Comparison of ENCODE assay signal across 16 cellular contexts in the genomic region with DNA sequence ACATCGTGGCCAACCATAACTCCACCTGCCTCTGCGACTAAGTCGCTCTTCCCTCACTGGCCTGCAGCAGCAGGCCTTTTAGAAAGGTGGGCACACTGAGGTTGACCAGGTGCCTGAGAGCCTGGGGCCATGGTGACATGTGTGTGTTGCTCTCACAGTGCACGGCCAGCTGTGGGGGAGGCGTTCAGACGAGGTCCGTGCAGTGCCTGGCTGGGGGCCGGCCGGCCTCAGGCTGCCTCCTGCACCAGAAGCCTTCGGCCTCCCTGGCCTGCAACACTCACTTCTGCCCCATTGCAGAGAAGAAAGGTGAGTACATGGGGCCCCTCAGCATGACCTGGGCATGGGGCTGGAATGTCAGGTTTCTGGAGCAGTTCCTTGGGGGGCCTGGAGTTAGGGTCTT.
DNase-seq lines count a peak whose midpoint lies in the region; ATAC-seq and TF ChIP-seq lines count a peak whose summit lies in the region.
"Had no signal": no experiment of that assay in that cellular context is flagged by ENCODE, and none has a peak within 500 bp of the region (broad histone marks: within the 10 kb centered on the region; RNA-seq: fewer than 3 reads in every experiment).

No MANE protein-coding gene starts in this region.

- H3K36me3 Mint-ChIP-seq in endodermal cell (ENCODE audit: low read depth) = no peaks in the 10 kb centered on the region
- H3K36me3 Mint-ChIP-seq in H9 (ENCODE audit: insufficient read depth in 1 of 3, low read depth in 3 of 3) = peaks cover 0 to 6% (median 5%) of the 10 kb centered on the region in 3 experiments; a peak in 2 of 7 replicates

- no peaks in the 10 kb centered on the region for H3K23me2 ChIP-seq in H9 (ENCODE audit: insufficient read length, low read depth, low read length, poor library complexity, severe bottlenecking)

- no peak overlapping the region for H4K8ac ChIP-seq in H9 (replicated peaks; ENCODE audit: insufficient read length, low read depth, low read length)

- H3K56ac ChIP-seq in H9 (ENCODE audit: insufficient read length, low read depth, low read length) = no peak overlapping the region

- peak; percentile 22 for DNase-seq in NCI-H82 (lab: John Stamatoyannopoulos, UW)
- DNase-seq in NCI-H82 treated with DMSO at 0.1 percent for 48 hours (lab: John Stamatoyannopoulos, UW; ENCODE audit: unreplicated experiment) = no peak
- peak; percentile 41 for DNase-seq in endodermal cell
- DNase-seq in psoas muscle = no peak
- DNase-seq in H9 = no peak
- DNase-seq in left colon = no peak
- no peak for DNase-seq in esophagus squamous epithelium (lab: John Stamatoyannopoulos, UW)
- DNase-seq: CD4-positive, CD25-positive, alpha-beta regulatory T cell; DMS 273 treated with DMSO at 0.1 percent for 48 hours; GM23248; H7 had no signal

- H2BK15ac ChIP-seq in H9 (ENCODE audit: low read depth, low read length) = no peak overlapping the region

- H4K20me1 ChIP-seq in H9 (ENCODE audit: control insufficient read depth, insufficient read depth, insufficient read length) = peaks cover 4% of the 10 kb centered on the region
- H4K20me1 ChIP-seq: BLaER1 treated with 17β-estradiol and CSF1 and Interleukin-3, amounts not matched to agents 10 nM and 100 nM had no signal

- ATAC-seq in psoas muscle = peak in 1 of 4 donors; percentile 5
- ATAC-seq in left colon = no peak
- no peak for ATAC-seq in HG03457 (IDR thresholded peaks at IDR 0.05; ENCODE audit: unreplicated experiment)
- ATAC-seq: GM12878, HepG2 had no signal

- H4K91ac ChIP-seq in H9 (ENCODE audit: insufficient read length, low read depth, low read length) = no peak overlapping the region

- 92 to 94% methylated on average over 9 to 10 of the region's 10 CpGs for WGBS in endodermal cell (ENCODE audit: insufficient coverage in 1 of 2, insufficient read length in 1 of 2), 2 experiments
- 84 to 86% (median 85%) methylated on average over 10 of the region's 10 CpGs for WGBS in psoas muscle, 3 donors
- no CpG with 5 or more reads among the region's 10 CpGs for WGBS in H9 (ENCODE audit: extremely low coverage, insufficient read length, low lambda C conversion rate)
- 95% methylated on average over 3 of the region's 10 CpGs; no CpG with 5 or more reads in 1 of the 2 donors for WGBS in esophagus squamous epithelium, 2 donors

- peaks cover 7% of the 10 kb centered on the region for H3K9me3 ChIP-seq in endodermal cell (ENCODE audit: control insufficient read depth, low read length)
- no peaks in the 10 kb centered on the region for H3K9me3 ChIP-seq in psoas muscle
- H3K9me3 ChIP-seq in H9 (ENCODE audit: control insufficient read depth, low read depth, low read length) = no peaks in the 10 kb centered on the region
- H3K9me3 ChIP-seq in esophagus squamous epithelium = no peaks in the 10 kb centered on the region

- no peak overlapping the region for H3K4ac ChIP-seq in H9 (ENCODE audit: low read depth, low read length)

- H2BK120ac ChIP-seq in H9 (ENCODE audit: low read depth, low read length, poor library complexity, severe bottlenecking) = no peak overlapping the region

- H3K79me2 ChIP-seq in H9 (ENCODE audit: insufficient read depth, low read length) = no peaks in the 10 kb centered on the region

- H3K18ac ChIP-seq in H9 (ENCODE audit: insufficient read length, low read depth, low read length) = no peak overlapping the region

- TF ChIP-seq POLR2A in esophagus squamous epithelium (IDR thresholded peaks at IDR 0.05) = no peak

- H3K4me1 ChIP-seq in endodermal cell (ENCODE audit: control insufficient read depth, insufficient read depth, low read length) = peaks cover 10% of the 10 kb centered on the region
- H3K4me1 ChIP-seq in psoas muscle = peaks cover 56% of the 10 kb centered on the region
- H3K4me1 ChIP-seq in H9 (ENCODE audit: insufficient read depth, low read length) = peaks cover 3% of the 10 kb centered on the region; the same call in 1 of the 2 replicates
- H3K4me1 ChIP-seq in esophagus squamous epithelium = no peaks in the 10 kb centered on the region
- H3K4me1 ChIP-seq: BLaER1 treated with 17β-estradiol and CSF1 and Interleukin-3, amounts not matched to agents 10 nM and 100 nM had no signal

- TF ChIP-seq CTCF in endodermal cell (conservative IDR thresholded peaks at IDR 0.05) (no peak), psoas muscle (IDR thresholded peaks at IDR 0.05) (no peak), H9 (conservative IDR thresholded peaks at IDR 0.05) (no peak), esophagus squamous epithelium (IDR thresholded peaks at IDR 0.05) (no peak)

- no peak overlapping the region for H3K27ac ChIP-seq in endodermal cell (ENCODE audit: low read depth, low read length)
- peak overlapping the region; percentile 79 for H3K27ac ChIP-seq in psoas muscle
- H3K27ac ChIP-seq in H9 (ENCODE audit: insufficient read length, low read depth, low read length) = no peak overlapping the region
- H3K27ac ChIP-seq in esophagus squamous epithelium = no peak overlapping the region
- H3K27ac ChIP-seq: 22Rv1; BLaER1 treated with 17β-estradiol and CSF1 and Interleukin-3, amounts not matched to agents 10 nM and 100 nM; GM23248 had no signal

- no peak overlapping the region for H3T11ph ChIP-seq in H9 (ENCODE audit: low read length)

- no peak overlapping the region for H3K4me2 ChIP-seq in H9 (ENCODE audit: insufficient read depth, insufficient read length, low read length)
- H3K4me2 ChIP-seq: BLaER1 treated with 17β-estradiol and CSF1 and Interleukin-3, amounts not matched to agents 10 nM and 100 nM had no signal

- H3K9me3 Mint-ChIP-seq in endodermal cell = peaks cover 9% of the 10 kb centered on the region
- peaks cover 0 to 4% of the 10 kb centered on the region in 2 experiments; a peak in 3 of 5 replicates for H3K9me3 Mint-ChIP-seq in H9

- H3K14ac ChIP-seq in H9 (ENCODE audit: insufficient read depth, low read length) = no peak overlapping the region

- H3K27me3 ChIP-seq in endodermal cell (ENCODE audit: control insufficient read depth, insufficient read depth, low read length, poor library complexity, severe bottlenecking) (no peaks in the 10 kb centered on the region), psoas muscle (ENCODE audit: insufficient read depth in 3 of 3, low read length in 2 of 3) (no peaks in the 10 kb centered on the region), H9 (ENCODE audit: insufficient read depth, low read length) (no peaks in the 10 kb centered on the region), esophagus squamous epithelium (no peaks in the 10 kb centered on the region)
- H3K27me3 ChIP-seq: BLaER1 treated with 17β-estradiol and CSF1 and Interleukin-3, amounts not matched to agents 10 nM and 100 nM had no signal

- H2BK5ac ChIP-seq in H9 (ENCODE audit: insufficient read length, low read length) = no peak overlapping the region

- no peak overlapping the region for H4K5ac ChIP-seq in H9 (ENCODE audit: insufficient read length, low read depth, low read length)

- H2AK5ac ChIP-seq in H9 (ENCODE audit: insufficient read length, low read length) = no peak overlapping the region

- intact Hi-C loops in psoas muscle (cut with DNase I) (loop anchor here (2.0 to 10.0 kb wide), 2 partner anchors 23 to 163 kb away; no protein-coding TSS in a partner anchor), left colon (cut with DNase I, micrococcal nuclease) (no loop called here), esophagus squamous epithelium (cut with DNase I) (no loop called here)

- no peaks in the 10 kb centered on the region for H3K27me3 Mint-ChIP-seq in endodermal cell (ENCODE audit: insufficient read depth)
- no peaks in the 10 kb centered on the region; the same call in none of the 2 replicates for H3K27me3 Mint-ChIP-seq in H9 (ENCODE audit: low read depth)
- H3K27me3 Mint-ChIP-seq: CD4-positive, CD25-positive, alpha-beta regulatory T cell had no signal

- H3K4me1 Mint-ChIP-seq in endodermal cell (peaks cover 33% of the 10 kb centered on the region), H9 (peaks cover 21 to 22% of the 10 kb centered on the region in 2 experiments)
- H3K4me1 Mint-ChIP-seq: CD4-positive, CD25-positive, alpha-beta regulatory T cell had no signal

- no peaks in the 10 kb centered on the region for H3K36me3 ChIP-seq in endodermal cell (ENCODE audit: control insufficient read depth, insufficient read depth, low read length)
- no peaks in the 10 kb centered on the region for H3K36me3 ChIP-seq in psoas muscle (ENCODE audit: insufficient read depth in 1 of 2, low read depth in 1 of 2)
- no peaks in the 10 kb centered on the region for H3K36me3 ChIP-seq in esophagus squamous epithelium
- H3K36me3 ChIP-seq: BLaER1 treated with 17β-estradiol and CSF1 and Interleukin-3, amounts not matched to agents 10 nM and 100 nM had no signal

- H3K79me1 ChIP-seq in H9 (ENCODE audit: insufficient read depth, low read depth, low read length, poor library complexity, severe bottlenecking) = no peaks in the 10 kb centered on the region

- no peak overlapping the region for H3K27ac Mint-ChIP-seq in endodermal cell
- no peak overlapping the region for H3K27ac Mint-ChIP-seq in H9
- H3K27ac Mint-ChIP-seq: CD4-positive, CD25-positive, alpha-beta regulatory T cell had no signal

- no peak overlapping the region for H3K4me3 ChIP-seq in endodermal cell (ENCODE audit: low read length)
- H3K4me3 ChIP-seq in psoas muscle = no peak overlapping the region
- no peak overlapping the region for H3K4me3 ChIP-seq in esophagus squamous epithelium
- H3K4me3 ChIP-seq: BLaER1 treated with 17β-estradiol and CSF1 and Interleukin-3, amounts not matched to agents 10 nM and 100 nM; GM12878; GM23248 had no signal

- H2BK12ac ChIP-seq in H9 (ENCODE audit: insufficient read length, low read depth, low read length) = no peak overlapping the region

- no peak overlapping the region for H3K23ac ChIP-seq in H9 (ENCODE audit: insufficient read length, low read depth, low read length)

- no peak overlapping the region for H2AFZ ChIP-seq in H9 (ENCODE audit: low read length)
- H2AFZ ChIP-seq: GM23248 had no signal

- H3K4me3 Mint-ChIP-seq in endodermal cell (no peak overlapping the region), H9 (no peak overlapping the region)
- H3K4me3 Mint-ChIP-seq: CD4-positive, CD25-positive, alpha-beta regulatory T cell had no signal

- H2BK20ac ChIP-seq in H9 (ENCODE audit: low read depth, low read length, poor library complexity, severe bottlenecking) = no peak overlapping the region

- H3K9ac ChIP-seq in endodermal cell (ENCODE audit: extremely low read depth, low read length, poor library complexity, severe bottlenecking) (no peak overlapping the region), H9 (ENCODE audit: extremely low read depth, insufficient read length, low read length) (no peak overlapping the region)
- H3K9ac ChIP-seq: BLaER1 treated with 17β-estradiol and CSF1 and Interleukin-3, amounts not matched to agents 10 nM and 100 nM; GM23248 had no signal

Comparison
In these comparisons a context has a peak if more than half of its experiments do, and no peak if none do; other contexts are left out.
1. DNase-seq: peak in NCI-H82 (single experiment) and endodermal cell (single experiment); none in NCI-H82 treated with DMSO at 0.1 percent for 48 hours (single experiment), psoas muscle (0 of 2), H9 (single experiment), left colon (0 of 2) and esophagus squamous epithelium (single experiment).
2. intact Hi-C loops: an anchor here in psoas muscle (2.0 to 10.0 kb wide); none called in left colon and esophagus squamous epithelium.